In the genomic region with DNA sequence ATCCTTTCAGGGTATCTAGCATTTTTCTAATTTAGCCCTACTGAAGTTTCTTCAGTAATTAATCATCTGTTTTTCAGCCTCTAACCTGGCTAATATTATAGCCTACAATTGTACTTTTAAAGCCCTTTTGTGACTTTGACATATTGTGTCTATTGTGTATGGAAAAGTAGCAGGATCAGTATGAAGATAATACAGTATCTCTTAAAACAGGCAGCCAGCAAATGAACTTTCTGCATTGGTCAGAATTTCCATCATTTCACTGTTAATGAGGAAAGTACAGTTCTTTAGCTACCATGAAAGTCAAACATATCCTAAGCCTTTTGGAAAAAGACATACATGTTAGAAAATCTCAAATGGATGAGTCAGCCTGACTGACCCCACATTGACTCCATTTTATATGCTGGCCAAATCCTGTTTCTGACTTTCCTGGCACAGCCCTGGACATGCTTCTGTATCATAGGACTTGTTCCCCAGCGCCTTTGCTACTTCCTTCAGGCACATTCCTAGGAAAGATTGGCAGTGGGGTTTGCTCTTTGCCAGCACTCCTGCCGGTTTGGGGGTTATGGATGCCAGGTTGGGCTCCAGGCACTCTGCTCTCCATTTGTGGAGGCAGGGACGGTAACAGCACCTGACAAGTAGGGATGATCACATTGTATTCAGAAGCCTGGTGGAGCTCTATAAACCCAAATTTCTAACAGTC, we compare ENCODE assay signal across 1 cellular context.
TF ChIP-seq lines count a peak whose summit lies in the region.

No MANE protein-coding gene starts in this region.

TF ChIP-seq in SK-N-SH, 30 proteins besides CTCF, POLR2A, EP300 and RAD21 (continued from another document):
- TF ChIP-seq, protein P1, sequence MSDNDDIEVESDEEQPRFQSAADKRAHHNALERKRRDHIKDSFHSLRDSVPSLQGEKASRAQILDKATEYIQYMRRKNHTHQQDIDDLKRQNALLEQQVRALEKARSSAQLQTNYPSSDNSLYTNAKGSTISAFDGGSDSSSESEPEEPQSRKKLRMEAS (IDR thresholded peaks at IDR 0.05; ENCODE audit: low read depth), result 0 out of 2 replicates have a peak, but pooled peaks have one; percentile 52
- TF ChIP-seq NFIC (IDR thresholded peaks at IDR 0.05; ENCODE audit: borderline replicate concordance) (peak; percentile 71), TCF12 (IDR thresholded peaks at IDR 0.05) (peak; percentile 25; the same call in 1 of the 2 replicates), FOSL2 (IDR thresholded peaks at IDR 0.05; ENCODE audit: borderline replicate concordance, low read depth) (peak; percentile 64; the same call in 1 of the 2 replicates), RCOR1 (IDR thresholded peaks at IDR 0.05; ENCODE audit: low read length) (no peak), GABPA (IDR thresholded peaks at IDR 0.05; ENCODE audit: low read depth) (no peak), FOXJ3 (CRISPR knock-in tag; IDR thresholded peaks at IDR 0.05) (no peak), RXRA (IDR thresholded peaks at IDR 0.05; ENCODE audit: borderline replicate concordance, low read depth) (peak; percentile 82; the same call in 1 of the 2 replicates), CHD2 (IDR thresholded peaks at IDR 0.05; ENCODE audit: low read length, partially characterized antibody) (no peak)
- TF ChIP-seq, protein P2, sequence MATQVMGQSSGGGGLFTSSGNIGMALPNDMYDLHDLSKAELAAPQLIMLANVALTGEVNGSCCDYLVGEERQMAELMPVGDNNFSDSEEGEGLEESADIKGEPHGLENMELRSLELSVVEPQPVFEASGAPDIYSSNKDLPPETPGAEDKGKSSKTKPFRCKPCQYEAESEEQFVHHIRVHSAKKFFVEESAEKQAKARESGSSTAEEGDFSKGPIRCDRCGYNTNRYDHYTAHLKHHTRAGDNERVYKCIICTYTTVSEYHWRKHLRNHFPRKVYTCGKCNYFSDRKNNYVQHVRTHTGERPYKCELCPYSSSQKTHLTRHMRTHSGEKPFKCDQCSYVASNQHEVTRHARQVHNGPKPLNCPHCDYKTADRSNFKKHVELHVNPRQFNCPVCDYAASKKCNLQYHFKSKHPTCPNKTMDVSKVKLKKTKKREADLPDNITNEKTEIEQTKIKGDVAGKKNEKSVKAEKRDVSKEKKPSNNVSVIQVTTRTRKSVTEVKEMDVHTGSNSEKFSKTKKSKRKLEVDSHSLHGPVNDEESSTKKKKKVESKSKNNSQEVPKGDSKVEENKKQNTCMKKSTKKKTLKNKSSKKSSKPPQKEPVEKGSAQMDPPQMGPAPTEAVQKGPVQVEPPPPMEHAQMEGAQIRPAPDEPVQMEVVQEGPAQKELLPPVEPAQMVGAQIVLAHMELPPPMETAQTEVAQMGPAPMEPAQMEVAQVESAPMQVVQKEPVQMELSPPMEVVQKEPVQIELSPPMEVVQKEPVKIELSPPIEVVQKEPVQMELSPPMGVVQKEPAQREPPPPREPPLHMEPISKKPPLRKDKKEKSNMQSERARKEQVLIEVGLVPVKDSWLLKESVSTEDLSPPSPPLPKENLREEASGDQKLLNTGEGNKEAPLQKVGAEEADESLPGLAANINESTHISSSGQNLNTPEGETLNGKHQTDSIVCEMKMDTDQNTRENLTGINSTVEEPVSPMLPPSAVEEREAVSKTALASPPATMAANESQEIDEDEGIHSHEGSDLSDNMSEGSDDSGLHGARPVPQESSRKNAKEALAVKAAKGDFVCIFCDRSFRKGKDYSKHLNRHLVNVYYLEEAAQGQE (IDR thresholded peaks at IDR 0.05; ENCODE audit: low read depth, low read length), result peak; percentile 14; the same call in 1 of the 2 replicates
